Comparison of ENCODE assay signal across 11 cellular contexts in the genomic region with DNA sequence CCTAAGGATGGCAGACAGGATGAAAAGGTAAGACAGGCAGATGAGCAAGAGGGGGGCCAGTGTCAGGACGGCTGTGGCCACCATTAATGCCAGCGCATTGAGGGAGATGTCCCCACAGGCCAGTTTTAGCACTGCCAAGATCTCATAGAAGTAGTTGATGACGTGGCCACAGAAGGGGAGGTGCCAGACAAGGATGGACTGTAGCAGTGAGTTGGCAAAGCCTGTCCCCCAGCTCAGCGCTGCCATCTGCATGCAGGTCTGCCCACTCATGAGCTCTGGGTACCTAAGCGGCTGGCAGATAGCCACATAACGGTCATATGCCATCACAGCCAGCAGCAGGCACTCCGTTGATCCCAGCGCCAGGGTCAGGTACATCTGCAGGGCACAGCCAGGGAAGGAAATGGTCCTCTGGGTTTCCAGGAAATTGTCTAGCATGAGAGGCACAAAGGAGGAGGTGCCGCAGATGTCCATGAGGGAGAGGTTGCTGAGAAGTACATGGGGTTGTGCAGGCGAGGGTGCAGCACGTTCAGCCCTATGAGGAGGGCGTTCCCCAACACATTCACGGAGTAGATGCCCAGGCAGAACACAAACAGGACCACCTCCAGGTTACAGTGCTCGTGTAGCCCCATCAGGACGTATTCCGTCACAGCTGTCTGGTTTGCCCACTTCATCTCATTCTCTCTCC. TPM values are rescaled to one million over a fixed set of nuclear protein-coding genes. Genes with fewer than 3 reads are reported as not detected.
A peak's percentile ranks its signal among the peaks of the same experiment; 100 is the strongest.
DNase-seq lines count a peak whose midpoint lies in the region; ATAC-seq and TF ChIP-seq lines count a peak whose summit lies in the region.
"Had no signal": no experiment of that assay in that cellular context is flagged by ENCODE, and none has a peak within 500 bp of the region (broad histone marks: within the 10 kb centered on the region; RNA-seq: fewer than 3 reads in every experiment).

No MANE protein-coding gene starts in this region.

- CTCF ChIA-PET in activated naive CD4-positive, alpha-beta T cell treated with anti-CD3 and anti-CD28 coated beads for 36 hours (lab: Charles Lee): interaction anchor here (4.6 kb wide), 1 partner anchor 33 kb away, joined by 14 read pairs; no protein-coding TSS in a partner anchor

- peaks cover 9% of the 10 kb centered on the region for H3K27me3 Mint-ChIP-seq in activated naive CD4-positive, alpha-beta T cell treated with anti-CD3 and anti-CD28 coated beads for 36 hours (ENCODE audit: low read depth)

- no peaks in the 10 kb centered on the region for H3K9me3 ChIP-seq in thyroid gland

- no peak overlapping the region for H3K4me3 ChIP-seq in thyroid gland (replicated peaks in 1 of 3)

- H3K27me3 ChIP-seq in foreskin keratinocyte (peaks cover 50% of the 10 kb centered on the region), thyroid gland (no peaks in the 10 kb centered on the region)

- in situ Hi-C loops in KBM-7 (cut with MboI; ENCODE audit: low pct_unique_long_range_greater_than_20kb, low sequenced_read_pairs): no loop called here

- no peaks in the 10 kb centered on the region for H3K4me1 ChIP-seq in foreskin keratinocyte
- H3K4me1 ChIP-seq in thyroid gland: no peaks in the 10 kb centered on the region

- TF ChIP-seq CTCF in foreskin keratinocyte (conservative IDR thresholded peaks at IDR 0.05) (peak; percentile 27), thyroid gland (IDR thresholded peaks at IDR 0.05) (no peak)

- no peak for ATAC-seq in foreskin keratinocyte
- ATAC-seq in HG03354 (IDR thresholded peaks at IDR 0.05; ENCODE audit: poor library complexity, severe bottlenecking, unreplicated experiment): no peak
- no peak for ATAC-seq in GM19397 (IDR thresholded peaks at IDR 0.05; ENCODE audit: unreplicated experiment)

- no peak overlapping the region for H3K27ac ChIP-seq in foreskin keratinocyte
- no peak overlapping the region for H3K27ac ChIP-seq in thyroid gland
- H3K27ac ChIP-seq: HL-60 had no signal

- no peaks in the 10 kb centered on the region for H3K36me3 Mint-ChIP-seq in activated naive CD4-positive, alpha-beta T cell treated with anti-CD3 and anti-CD28 coated beads for 36 hours (ENCODE audit: low read depth)
- H3K36me3 Mint-ChIP-seq: CD4-positive, CD25-positive, alpha-beta regulatory T cell had no signal

- no peaks in the 10 kb centered on the region for H3K36me3 ChIP-seq in thyroid gland

- 59% methylated on average over 14 to 15 of the region's 16 CpGs for WGBS in thyroid gland, 2 donors

- TF ChIP-seq POLR2A in thyroid gland (IDR thresholded peaks at IDR 0.05): no peak

- H3K4me1 Mint-ChIP-seq in activated naive CD4-positive, alpha-beta T cell treated with anti-CD3 and anti-CD28 coated beads for 36 hours (ENCODE audit: low read depth): no peaks in the 10 kb centered on the region
- H3K4me1 Mint-ChIP-seq: nephron had no signal

- peak; percentile 35 for DNase-seq in activated naive CD4-positive, alpha-beta T cell treated with anti-CD3 and anti-CD28 coated beads for 36 hours
- no peak for DNase-seq in activated naive CD4-positive, alpha-beta T cell treated with anti-CD3 and anti-CD28 coated beads, Interleukin-2, amount 50 U/mL, for 16 hours
- DNase-seq in RPMI8226 (peak; percentile 67), foreskin keratinocyte (no peak), thyroid gland (peak; percentile 23 to 42), KBM-7 (no peak)

- no peaks in the 10 kb centered on the region for H3K9me3 Mint-ChIP-seq in activated naive CD4-positive, alpha-beta T cell treated with anti-CD3 and anti-CD28 coated beads for 36 hours
- H3K9me3 Mint-ChIP-seq: CD4-positive, CD25-positive, alpha-beta regulatory T cell; nephron had no signal

- no peak overlapping the region for H3K4me3 Mint-ChIP-seq in activated naive CD4-positive, alpha-beta T cell treated with anti-CD3 and anti-CD28 coated beads for 36 hours
- H3K4me3 Mint-ChIP-seq: CD4-positive, CD25-positive, alpha-beta regulatory T cell; nephron had no signal

- no peak overlapping the region for H3K27ac Mint-ChIP-seq in activated naive CD4-positive, alpha-beta T cell treated with anti-CD3 and anti-CD28 coated beads for 36 hours
- H3K27ac Mint-ChIP-seq: CD4-positive, CD25-positive, alpha-beta regulatory T cell; nephron had no signal

- intact Hi-C loops in activated naive CD4-positive, alpha-beta T cell treated with anti-CD3 and anti-CD28 coated beads for 36 hours (cut with micrococcal nuclease): no loop called here
- intact Hi-C loops in thyroid gland (cut with DNase I): no loop called here

RNA-seq across cellular contexts. Expression of a gene that starts 10.7 kb away (rescaled TPM):
- not detected for total RNA-seq in activated naive CD4-positive, alpha-beta T cell treated with anti-CD3 and anti-CD28 coated beads for 36 hours
- total RNA-seq in foreskin keratinocyte (not detected in 2 replicates), thyroid gland (not detected)
- polyA plus RNA-seq in foreskin keratinocyte: not detected in 2 replicates
- total RNA-seq: CD4-positive, CD25-positive, alpha-beta regulatory T cell had no signal
- polyA plus RNA-seq: CD4-positive, CD25-positive, alpha-beta regulatory T cell had no signal

RNA-seq across cellular contexts. Expression of a gene that starts 30.4 kb away (rescaled TPM):
- 1 to 10 TPM; 6.2 to 6.6 TPM for total RNA-seq in activated naive CD4-positive, alpha-beta T cell treated with anti-CD3 and anti-CD28 coated beads for 36 hours
- total RNA-seq in foreskin keratinocyte (1.6 and 2.4 TPM in 2 replicates), thyroid gland (10 to 100 TPM in 3 of 4 donors, 1 to 10 TPM in 1; 8.5 to 17.4 (median 15.8) TPM)
- polyA plus RNA-seq in foreskin keratinocyte: 2.7 and 3.4 TPM in 2 replicates

RNA-seq across cellular contexts. Expression of a gene that starts 30.9 kb away (rescaled TPM):
- not detected for total RNA-seq in activated naive CD4-positive, alpha-beta T cell treated with anti-CD3 and anti-CD28 coated beads for 36 hours
- total RNA-seq in foreskin keratinocyte (not detected in 2 replicates), thyroid gland (not detected)
- polyA plus RNA-seq in foreskin keratinocyte: not detected in 2 replicates
- total RNA-seq: CD4-positive, CD25-positive, alpha-beta regulatory T cell had no signal

RNA-seq across cellular contexts. Expression of a gene that starts 44.6 kb away (rescaled TPM):
- 10 to 100 TPM; 61.0 to 68.3 TPM for total RNA-seq in activated naive CD4-positive, alpha-beta T cell treated with anti-CD3 and anti-CD28 coated beads for 36 hours
- 46.3 and 47.9 TPM in 2 replicates for total RNA-seq in foreskin keratinocyte
- 66.8 and 71.2 TPM in 2 replicates for polyA plus RNA-seq in foreskin keratinocyte
- 10 to 100 TPM; 11.4 to 58.2 (median 50.6) TPM for total RNA-seq in thyroid gland

RNA-seq across cellular contexts. Expression of a gene that starts 46.5 kb away (rescaled TPM):
- total RNA-seq in activated naive CD4-positive, alpha-beta T cell treated with anti-CD3 and anti-CD28 coated beads for 36 hours: not detected
- total RNA-seq in foreskin keratinocyte: 0.34 and 0.74 TPM in 2 replicates
- 0.86 and 1.2 TPM in 2 replicates for polyA plus RNA-seq in foreskin keratinocyte
- 10 to 100 TPM in 1 of 4 donors, 1 to 10 TPM in 2, under 1 TPM in 1; 0.81 to 11.8 (median 3.3) TPM for total RNA-seq in thyroid gland
- total RNA-seq: CD4-positive, CD25-positive, alpha-beta regulatory T cell had no signal
- polyA plus RNA-seq: CD4-positive, CD25-positive, alpha-beta regulatory T cell had no signal

Comparison
In these comparisons a context has a peak if more than half of its experiments do, and no peak if none do; other contexts are left out.
1. DNase-seq: peak in activated naive CD4-positive, alpha-beta T cell treated with anti-CD3 and anti-CD28 coated beads for 36 hours (single experiment), RPMI8226 (single experiment) and thyroid gland (2 of 2); none in activated naive CD4-positive, alpha-beta T cell treated with anti-CD3 and anti-CD28 coated beads, Interleukin-2, amount 50 U/mL, for 16 hours (single experiment), foreskin keratinocyte (0 of 2) and KBM-7 (single experiment).